ENCODE assay signal across 9 cellular contexts in the genomic region with DNA sequence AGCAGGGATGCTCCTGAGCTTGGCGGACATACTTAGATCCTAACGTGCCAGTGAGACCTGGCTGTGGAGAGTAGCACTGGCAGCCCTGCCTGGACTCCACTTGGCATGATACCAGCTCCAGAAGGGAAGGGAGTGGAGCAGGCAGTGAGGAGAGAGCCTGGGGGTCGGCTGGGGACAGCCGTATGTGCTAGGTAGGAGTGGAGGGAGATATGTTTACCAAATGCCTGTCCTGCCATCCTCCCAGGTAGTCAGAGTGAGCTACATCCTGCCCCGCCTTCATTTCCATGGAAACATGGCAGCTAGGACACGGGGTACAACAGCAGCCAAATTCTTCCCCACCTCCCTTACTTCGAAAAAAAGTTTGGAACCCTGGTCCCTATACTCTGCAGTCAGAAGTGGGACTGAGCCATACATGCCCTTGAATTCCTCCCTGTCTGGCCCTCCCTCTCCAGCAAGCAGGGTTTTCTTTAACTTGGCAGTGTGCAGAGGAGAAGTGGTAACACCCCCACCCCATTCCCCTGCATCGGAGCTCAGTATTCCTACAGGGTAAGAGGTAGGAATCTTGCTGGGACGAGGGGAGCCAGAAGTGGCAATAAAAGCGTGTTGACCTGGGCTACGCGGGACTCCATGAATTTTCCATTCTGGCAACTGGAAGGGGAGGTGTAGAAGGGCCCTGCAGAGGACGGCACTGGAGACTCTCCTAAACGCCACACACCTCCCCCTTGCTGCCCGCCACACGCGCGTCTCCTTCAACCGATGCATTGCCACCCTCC. TPM values are rescaled to one million over a fixed set of nuclear protein-coding genes. Genes with fewer than 3 reads are reported as not detected.
DNase-seq lines count a peak whose midpoint lies in the region; ATAC-seq, FAIRE-seq and TF ChIP-seq lines count a peak whose summit lies in the region.
"Had no signal": no experiment of that assay in that cellular context is flagged by ENCODE, and none has a peak within 500 bp of the region (broad histone marks: within the 10 kb centered on the region; RNA-seq: fewer than 3 reads in every experiment).

No MANE protein-coding gene starts in this region.

- H3K4me3 Mint-ChIP-seq in CD14-positive monocyte (peak overlapping the region; percentile 64 to 93), natural killer cell (peak overlapping the region; percentile 84)

- peaks cover 0 to 2% (median 0%) of the 10 kb centered on the region in 7 donors for H3K9me3 Mint-ChIP-seq in CD14-positive monocyte
- no peaks in the 10 kb centered on the region for H3K9me3 Mint-ChIP-seq in natural killer cell

- H3K9me3 ChIP-seq in effector memory CD4-positive, alpha-beta T cell (ENCODE audit: control insufficient read depth, low read length) = no peaks in the 10 kb centered on the region

- H3K4me1 ChIP-seq in effector memory CD4-positive, alpha-beta T cell (ENCODE audit: control insufficient read depth, insufficient read depth, low read length, poor library complexity, severe bottlenecking) = no peaks in the 10 kb centered on the region

- H3K27ac ChIP-seq in effector memory CD4-positive, alpha-beta T cell (ENCODE audit: insufficient read depth, low read length, poor library complexity, severe bottlenecking) = no peak overlapping the region

- no peak for DNase-seq in CD14-positive monocyte (ENCODE audit: low spot score)
- peak; percentile 84 for DNase-seq in NCI-H2171 (lab: John Stamatoyannopoulos, UW)
- DNase-seq in effector memory CD4-positive, alpha-beta T cell = no peak
- DNase-seq in natural killer cell = no peak
- no peak for DNase-seq in frontal cortex (ENCODE audit: low spot score in 2 of 2)
- no peak for DNase-seq in SW480 (ENCODE audit: low spot score)
- DNase-seq: MM.1S had no signal

- H3K36me3 Mint-ChIP-seq in CD14-positive monocyte (peaks cover 11 to 13% of the 10 kb centered on the region in 2 donors), natural killer cell (no peaks in the 10 kb centered on the region)

- H3K27ac Mint-ChIP-seq in CD14-positive monocyte = peak overlapping the region in 1 of 7 donors; percentile 46
- H3K27ac Mint-ChIP-seq in natural killer cell = no peak overlapping the region

- H3K4me3 ChIP-seq in effector memory CD4-positive, alpha-beta T cell (ENCODE audit: insufficient read depth, low read depth, low read length, poor library complexity, severe bottlenecking) = peak overlapping the region; percentile 49

- ATAC-seq in natural killer cell = no peak
- ATAC-seq in HG03469 (IDR thresholded peaks at IDR 0.05; ENCODE audit: unreplicated experiment) = no peak
- ATAC-seq in HG02642 (IDR thresholded peaks at IDR 0.05; ENCODE audit: poor library complexity, unreplicated experiment) = no peak

- H3K36me3 ChIP-seq in effector memory CD4-positive, alpha-beta T cell (ENCODE audit: control insufficient read depth, insufficient read depth, low read length) = no peaks in the 10 kb centered on the region

- no peak for FAIRE-seq in frontal cortex (lab: Jason Lieb, UNC)

- peaks cover 22% of the 10 kb centered on the region for H3K4me1 Mint-ChIP-seq in CD14-positive monocyte
- H3K4me1 Mint-ChIP-seq in natural killer cell = peaks cover 0 to 10% of the 10 kb centered on the region in 2 donors

- intact Hi-C loops in CD14-positive monocyte (cut with micrococcal nuclease) (loop anchor here in 1 of 2 donors (5.0 kb wide), 1 partner anchor 39 kb away; no protein-coding TSS in a partner anchor), natural killer cell (cut with micrococcal nuclease) (no loop called here)

- H3K27me3 Mint-ChIP-seq in CD14-positive monocyte (ENCODE audit: low read depth in 3 of 3) (peaks cover 2 to 4% (median 4%) of the 10 kb centered on the region in 3 donors), natural killer cell (ENCODE audit: low read depth in 2 of 2) (peaks cover 0 to 12% of the 10 kb centered on the region in 2 donors)

- no peak for TF ChIP-seq CTCF in CD14-positive monocyte (IDR thresholded peaks at IDR 0.05)
- no peak for TF ChIP-seq CTCF in natural killer cell (IDR thresholded peaks at IDR 0.05)

- H3K27me3 ChIP-seq in effector memory CD4-positive, alpha-beta T cell (replicated peaks; ENCODE audit: control insufficient read depth, insufficient read depth, low read length, poor library complexity, severe bottlenecking) = peaks cover 7% of the 10 kb centered on the region

RNA-seq across cellular contexts. Expression of a gene that starts 20.0 kb away (rescaled TPM):
- not detected for polyA plus RNA-seq in CD14-positive monocyte
- total RNA-seq in natural killer cell (under 1 TPM; 0.09 to 0.50 (median 0.50) TPM), frontal cortex (8.6 TPM)

RNA-seq across cellular contexts. Expression of a gene that starts 23.9 kb away (rescaled TPM):
- 1 to 10 TPM; 2.9 to 4.4 TPM for polyA plus RNA-seq in CD14-positive monocyte
- total RNA-seq in natural killer cell = 1 to 10 TPM; 4.0 to 7.2 (median 5.1) TPM
- 4.1 TPM for total RNA-seq in frontal cortex

RNA-seq across cellular contexts. Expression of a gene that starts 56.4 kb away (rescaled TPM):
- polyA plus RNA-seq in CD14-positive monocyte = 10 to 100 TPM; 10.7 to 12.1 TPM
- total RNA-seq in natural killer cell = 10 to 100 TPM; 11.6 to 15.2 (median 14.5) TPM
- total RNA-seq in frontal cortex = 15.9 TPM
